Comparison of ENCODE assay signal across 9 cellular contexts in genomic region chr2:237590272-237591020, GRCh38. TPM values are rescaled to one million over a fixed set of nuclear protein-coding genes. Genes with fewer than 3 reads are reported as not detected.
DNase-seq lines count a peak whose midpoint lies in the region; ATAC-seq and TF ChIP-seq lines count a peak whose summit lies in the region.
"Had no signal": no experiment of that assay in that cellular context is flagged by ENCODE, and none has a peak within 500 bp of the region (broad histone marks: within the 10 kb centered on the region; RNA-seq: fewer than 3 reads in every experiment).

RAB17 (minus strand) TSS chr2:237590734; CDS start chr2:237586154, 4,580 bp downstream.

- no peak for TF ChIP-seq POLR2A in esophagus squamous epithelium (IDR thresholded peaks at IDR 0.05)

- H3K27ac Mint-ChIP-seq in osteocyte (ENCODE audit: unreplicated experiment), result peak within 1 kb of the TSS; percentile 65

- TF ChIP-seq CTCF in esophagus squamous epithelium (IDR thresholded peaks at IDR 0.05) (no peak), osteocyte (IDR thresholded peaks at IDR 0.05) (no peak)

- no peaks in the 10 kb centered on the region for H3K36me3 ChIP-seq in esophagus squamous epithelium

- H3K9me3 ChIP-seq in esophagus squamous epithelium, result no peaks in the 10 kb centered on the region

- peak within 1 kb of the TSS; percentile 40 for H3K4me3 Mint-ChIP-seq in osteocyte (ENCODE audit: unreplicated experiment)

- H3K36me3 Mint-ChIP-seq in osteocyte (ENCODE audit: unreplicated experiment), result no peaks in the 10 kb centered on the region

- peak within 1 kb of the TSS; percentile 11 to 76 (median 66) for H3K27ac ChIP-seq in esophagus squamous epithelium

- H3K4me3 ChIP-seq in esophagus squamous epithelium, result peak within 1 kb of the TSS; percentile 5 to 50 (median 16)

- ATAC-seq in HG03432 (IDR thresholded peaks at IDR 0.05; ENCODE audit: unreplicated experiment), result no peak

- DNase-seq in DMS53 treated with DMSO at 0.1 percent for 48 hours (lab: John Stamatoyannopoulos, UW; ENCODE audit: unreplicated experiment) (peak; percentile 99), NCI-H460 (ENCODE audit: extremely low read depth, low read depth) (peak; percentile 7), esophagus squamous epithelium (lab: John Stamatoyannopoulos, UW) (no peak), osteocyte (ENCODE audit: extremely low spot score, unreplicated experiment) (no peak), NCI-H1092 treated with DMSO at 0.1 percent for 48 hours (lab: John Stamatoyannopoulos, UW) (no peak), NCI-H1930 (lab: John Stamatoyannopoulos, UW) (no peak)
- no peak for DNase-seq in stimulated activated naive CD4-positive, alpha-beta T cell treated with Interleukin-2 at 50 U/mL for 16 hours (lab: John Stamatoyannopoulos, UW)
- DNase-seq: dermis blood vessel endothelial cell had no signal

- intact Hi-C loops in esophagus squamous epithelium (cut with DNase I), result no loop called here

- H3K27me3 ChIP-seq in esophagus squamous epithelium, result no peaks in the 10 kb centered on the region

- WGBS in esophagus squamous epithelium, 2 donors, result 37 to 44% methylated on average over 5 to 11 of the region's 15 CpGs

- H3K4me1 Mint-ChIP-seq in osteocyte (ENCODE audit: unreplicated experiment), result peaks cover 59% of the 10 kb centered on the region

- no peaks in the 10 kb centered on the region for H3K27me3 Mint-ChIP-seq in osteocyte (ENCODE audit: unreplicated experiment)

- H3K4me1 ChIP-seq in esophagus squamous epithelium, result peaks cover 20 to 49% (median 23%) of the 10 kb centered on the region in 3 donors

- no peaks in the 10 kb centered on the region for H3K9me3 Mint-ChIP-seq in osteocyte (ENCODE audit: unreplicated experiment)

RNA-seq across cellular contexts. Expression of gene RAB17, which starts in this region (rescaled TPM):
- 0.32 and 0.55 TPM in 2 replicates for total RNA-seq in NCI-H460 (2014; rRNA removed; shearing (Covaris generic))
- not detected in 2 replicates for polyA plus RNA-seq in NCI-H460 (2014; cell fraction: nucleus; rRNA removed)
- total RNA-seq in esophagus squamous epithelium (10 to 100 TPM in 1 of 4 donors, 1 to 10 TPM in 3; 2.0 to 11.1 (median 6.4) TPM), osteocyte (3.9 and 5.2 TPM in 2 replicates)

Comparison
In these comparisons a context has a peak if more than half of its experiments do, and no peak if none do; other contexts are left out.
1. Peak in DNase-seq in NCI-H460; RNA of the gene not detected or under 1 TPM.